In genomic region chr7:55231736-55232280, GRCh38 we compare ENCODE assay signal across 22 cellular contexts.
DNase-seq lines count a peak whose midpoint lies in the region; ATAC-seq and TF ChIP-seq lines count a peak whose summit lies in the region.
"Had no signal": no experiment of that assay in that cellular context is flagged by ENCODE, and none has a peak within 500 bp of the region (broad histone marks: within the 10 kb centered on the region; RNA-seq: fewer than 3 reads in every experiment).

No MANE protein-coding gene starts in this region.

- H3T11ph ChIP-seq in H9 (ENCODE audit: low read length) = no peak overlapping the region

- no peak overlapping the region for H2BK12ac ChIP-seq in H9 (ENCODE audit: insufficient read length, low read depth, low read length)
- H2BK12ac ChIP-seq in neuronal stem cell (ENCODE audit: low read length) = no peak overlapping the region

- no peaks in the 10 kb centered on the region for H3F3A ChIP-seq in neural progenitor cell (ENCODE audit: low read depth)

- H3K23me2 ChIP-seq in H9 (ENCODE audit: insufficient read length, low read depth, low read length, poor library complexity, severe bottlenecking) = no peaks in the 10 kb centered on the region

- H2BK20ac ChIP-seq in H9 (ENCODE audit: low read depth, low read length, poor library complexity, severe bottlenecking) = no peak overlapping the region

- TF ChIP-seq CTCF in H9 (conservative IDR thresholded peaks at IDR 0.05) = no peak
- no peak for TF ChIP-seq CTCF in foreskin keratinocyte (conservative IDR thresholded peaks at IDR 0.05)
- no peak for TF ChIP-seq CTCF in neural progenitor cell (IDR thresholded peaks at IDR 0.05)
- no peak for TF ChIP-seq CTCF in body of pancreas (IDR thresholded peaks at IDR 0.05)

- WGBS in H9 (ENCODE audit: extremely low coverage, insufficient read length, low lambda C conversion rate) = no CpG with 5 or more reads among the region's 7 CpGs
- no CpG with 5 or more reads among the region's 7 CpGs for WGBS in neuronal stem cell (ENCODE audit: extremely low coverage in 2 of 2, insufficient read length in 2 of 2, insufficient replicate concordance in 1 of 2), 2 donors
- WGBS in body of pancreas, 2 donors = 88% methylated on average over 7 of the region's 7 CpGs; no CpG with 5 or more reads in 1 of the 2 donors

- H3K27ac Mint-ChIP-seq in H9 (no peak overlapping the region), neural progenitor cell (no peak overlapping the region)
- H3K27ac Mint-ChIP-seq: CD4-positive, alpha-beta T cell; GM23338; HFFc6 had no signal

- TF ChIP-seq POLR2A in body of pancreas (IDR thresholded peaks at IDR 0.05) = no peak

- no peak overlapping the region for H4K5ac ChIP-seq in H9 (ENCODE audit: insufficient read length, low read depth, low read length)

- H3K4ac ChIP-seq in H9 (ENCODE audit: low read depth, low read length) (no peak overlapping the region), neuronal stem cell (ENCODE audit: low read length) (no peak overlapping the region)

- H3K9ac ChIP-seq in H9 (ENCODE audit: extremely low read depth, insufficient read length, low read length) (no peak overlapping the region), neuronal stem cell (ENCODE audit: low read depth, low read length, poor library complexity) (no peak overlapping the region), neural progenitor cell (no peak overlapping the region)
- H3K9ac ChIP-seq: BLaER1 treated with 17β-estradiol and CSF1 and Interleukin-3, amounts not matched to agents 10 nM and 100 nM had no signal

- no peak overlapping the region for H2AK5ac ChIP-seq in H9 (ENCODE audit: insufficient read length, low read length)
- no peak overlapping the region for H2AK5ac ChIP-seq in neuronal stem cell (ENCODE audit: low read depth, low read length)

- intact Hi-C loops in body of pancreas (cut with DNase I) = no loop called here

- H3K79me2 ChIP-seq in H9 (ENCODE audit: insufficient read depth, low read length) (no peaks in the 10 kb centered on the region), neural progenitor cell (ENCODE audit: low read depth) (no peaks in the 10 kb centered on the region)

- H3K14ac ChIP-seq in H9 (ENCODE audit: insufficient read depth, low read length) (no peak overlapping the region; the same call in 1 of the 2 replicates), neuronal stem cell (ENCODE audit: low read length) (no peak overlapping the region)

- H3K18ac ChIP-seq in H9 (ENCODE audit: insufficient read length, low read depth, low read length) = no peak overlapping the region
- peak overlapping the region; percentile 1 for H3K18ac ChIP-seq in neuronal stem cell (ENCODE audit: low read length)

- H3K9me3 ChIP-seq in H9 (ENCODE audit: control insufficient read depth, low read depth, low read length) (no peaks in the 10 kb centered on the region), neuronal stem cell (replicated peaks in 1 of 2; ENCODE audit: control insufficient read depth in 2 of 2, insufficient read depth in 1 of 2, low read depth in 1 of 2, low read length in 2 of 2) (no peaks in the 10 kb centered on the region), neural progenitor cell (ENCODE audit: low read depth) (no peaks in the 10 kb centered on the region), body of pancreas (no peaks in the 10 kb centered on the region)
- H3K9me3 ChIP-seq: BE2C, HAP-1 had no signal

- H3K79me1 ChIP-seq in H9 (ENCODE audit: insufficient read depth, low read depth, low read length, poor library complexity, severe bottlenecking) (no peaks in the 10 kb centered on the region), neuronal stem cell (ENCODE audit: low read depth, low read length) (no peaks in the 10 kb centered on the region)

- H3K27me3 Mint-ChIP-seq in H9 (ENCODE audit: low read depth) = peaks cover 2% of the 10 kb centered on the region; the same call in 1 of the 2 replicates
- peaks cover 2% of the 10 kb centered on the region for H3K27me3 Mint-ChIP-seq in neural progenitor cell (ENCODE audit: insufficient read depth, low read depth)

- H2BK5ac ChIP-seq in H9 (ENCODE audit: insufficient read length, low read length) = no peak overlapping the region
- H2BK5ac ChIP-seq in neuronal stem cell (ENCODE audit: low read length) = no peak overlapping the region

- peaks cover 2% of the 10 kb centered on the region; the same call in 1 of the 2 replicates for H3K4me1 ChIP-seq in H9 (ENCODE audit: insufficient read depth, low read length)
- H3K4me1 ChIP-seq in foreskin keratinocyte = no peaks in the 10 kb centered on the region
- peaks cover 6% of the 10 kb centered on the region in 2 donors for H3K4me1 ChIP-seq in neuronal stem cell (ENCODE audit: control insufficient read depth in 2 of 2, insufficient read depth in 1 of 2, low read depth in 1 of 2, low read length in 2 of 2)
- peaks cover 8% of the 10 kb centered on the region for H3K4me1 ChIP-seq in neural progenitor cell
- no peaks in the 10 kb centered on the region for H3K4me1 ChIP-seq in body of pancreas
- H3K4me1 ChIP-seq: A549; BE2C; BLaER1 treated with 17β-estradiol and CSF1 and Interleukin-3, amounts not matched to agents 10 nM and 100 nM; HAP-1 had no signal

- H3K36me3 Mint-ChIP-seq in H9 (ENCODE audit: insufficient read depth in 1 of 3, low read depth in 3 of 3) = peaks cover 0 to 5% (median 0%) of the 10 kb centered on the region in 3 experiments; a peak in 1 of 7 replicates
- peaks cover 6% of the 10 kb centered on the region for H3K36me3 Mint-ChIP-seq in neural progenitor cell
- H3K36me3 Mint-ChIP-seq: CD14-positive monocyte had no signal

- H3K36me3 ChIP-seq in neuronal stem cell (replicated peaks in 1 of 2; ENCODE audit: control insufficient read depth in 2 of 2, insufficient read depth in 2 of 2, low read length in 2 of 2) = no peaks in the 10 kb centered on the region
- H3K36me3 ChIP-seq in neural progenitor cell = no peaks in the 10 kb centered on the region
- H3K36me3 ChIP-seq in body of pancreas (replicated peaks in 1 of 2; ENCODE audit: insufficient read depth in 1 of 2, low read depth in 2 of 2) = no peaks in the 10 kb centered on the region
- H3K36me3 ChIP-seq: BE2C; BLaER1 treated with 17β-estradiol and CSF1 and Interleukin-3, amounts not matched to agents 10 nM and 100 nM; HAP-1 had no signal

- H3K27me3 ChIP-seq in H9 (ENCODE audit: insufficient read depth, low read length) = no peaks in the 10 kb centered on the region
- H3K27me3 ChIP-seq in foreskin keratinocyte = peaks cover 67% of the 10 kb centered on the region
- peaks cover 0 to 22% (median 0%) of the 10 kb centered on the region in 3 experiments for H3K27me3 ChIP-seq in neuronal stem cell (ENCODE audit: control insufficient read depth in 3 of 3, insufficient read depth in 3 of 3, low read depth in 1 of 3, low read length in 3 of 3)
- no peaks in the 10 kb centered on the region for H3K27me3 ChIP-seq in neural progenitor cell
- no peaks in the 10 kb centered on the region for H3K27me3 ChIP-seq in body of pancreas
- H3K27me3 ChIP-seq: BE2C; BLaER1 treated with 17β-estradiol and CSF1 and Interleukin-3, amounts not matched to agents 10 nM and 100 nM had no signal

- H4K8ac ChIP-seq in H9 (replicated peaks; ENCODE audit: insufficient read length, low read depth, low read length) = no peak overlapping the region
- no peak overlapping the region for H4K8ac ChIP-seq in neuronal stem cell (ENCODE audit: low read depth, low read length)

- H3K4me3 ChIP-seq in neuronal stem cell (ENCODE audit: low read length in 2 of 2) (no peak overlapping the region), neural progenitor cell (no peak overlapping the region), body of pancreas (no peak overlapping the region)
- H3K4me3 ChIP-seq: A549; BLaER1 treated with 17β-estradiol and CSF1 and Interleukin-3, amounts not matched to agents 10 nM and 100 nM; GM23338; HAP-1 had no signal

- H3K9me3 Mint-ChIP-seq in H9 (peaks cover 0 to 12% of the 10 kb centered on the region in 2 experiments; a peak in 3 of 5 replicates), neural progenitor cell (peaks cover 28% of the 10 kb centered on the region)
- H3K9me3 Mint-ChIP-seq: GM23338 had no signal

- H2BK120ac ChIP-seq in H9 (ENCODE audit: low read depth, low read length, poor library complexity, severe bottlenecking) (no peak overlapping the region), neuronal stem cell (ENCODE audit: low read depth, low read length) (no peak overlapping the region)

- H3K27ac ChIP-seq in H9 (ENCODE audit: insufficient read length, low read depth, low read length) = no peak overlapping the region
- no peak overlapping the region for H3K27ac ChIP-seq in foreskin keratinocyte
- H3K27ac ChIP-seq in neuronal stem cell (replicated peaks; ENCODE audit: low read length) = no peak overlapping the region
- no peak overlapping the region for H3K27ac ChIP-seq in neural progenitor cell
- H3K27ac ChIP-seq in body of pancreas = no peak overlapping the region
- H3K27ac ChIP-seq: A549; BLaER1 treated with 17β-estradiol and CSF1 and Interleukin-3, amounts not matched to agents 10 nM and 100 nM had no signal

- ATAC-seq in foreskin keratinocyte (peak; percentile 27), body of pancreas (no peak)
- ATAC-seq: A549, GM23338 had no signal

- H3K4me2 ChIP-seq in H9 (ENCODE audit: insufficient read depth, insufficient read length, low read length) (no peak overlapping the region), neuronal stem cell (ENCODE audit: insufficient read depth, low read length, poor library complexity, severe bottlenecking) (no peak overlapping the region), neural progenitor cell (no peak overlapping the region)
- H3K4me2 ChIP-seq: A549; BLaER1 treated with 17β-estradiol and CSF1 and Interleukin-3, amounts not matched to agents 10 nM and 100 nM; GM23338 had no signal

- peaks cover 3% of the 10 kb centered on the region for H4K20me1 ChIP-seq in H9 (ENCODE audit: control insufficient read depth, insufficient read depth, insufficient read length)
- no peaks in the 10 kb centered on the region for H4K20me1 ChIP-seq in neural progenitor cell (ENCODE audit: low read depth)
- H4K20me1 ChIP-seq: BLaER1 treated with 17β-estradiol and CSF1 and Interleukin-3, amounts not matched to agents 10 nM and 100 nM had no signal

- no peak overlapping the region for H3K23ac ChIP-seq in H9 (ENCODE audit: insufficient read length, low read depth, low read length)
- no peak overlapping the region for H3K23ac ChIP-seq in neuronal stem cell (ENCODE audit: low read depth, low read length, poor library complexity)

- H3K4me1 Mint-ChIP-seq in H9 (peaks cover 7 to 11% of the 10 kb centered on the region in 2 experiments; a peak in 3 of 4 replicates), neural progenitor cell (peaks cover 15% of the 10 kb centered on the region)
- H3K4me1 Mint-ChIP-seq: CD14-positive monocyte; CD8-positive, alpha-beta memory T cell had no signal

- H2AFZ ChIP-seq in H9 (ENCODE audit: low read length) (no peak overlapping the region), neuronal stem cell (ENCODE audit: low read length) (no peak overlapping the region), neural progenitor cell (replicated peaks) (no peak overlapping the region)
- H2AFZ ChIP-seq: GM23338 had no signal

- peak overlapping the region; percentile 53 for H4K91ac ChIP-seq in H9 (ENCODE audit: insufficient read length, low read depth, low read length)
- no peak overlapping the region for H4K91ac ChIP-seq in neuronal stem cell (ENCODE audit: low read depth, low read length, poor library complexity)

- DNase-seq in H9 = no peak
- no peak for DNase-seq in foreskin keratinocyte
- DNase-seq in neuronal stem cell (ENCODE audit: low spot score) = no peak
- no peak for DNase-seq in neural progenitor cell (ENCODE audit: low spot score)
- DNase-seq in body of pancreas = no peak
- DNase-seq in ureter (ENCODE audit: low spot score) = no peak
- DNase-seq: 8988T; ACHN; AML-193; BE2C; CD4-positive, alpha-beta T cell; CD8-positive, alpha-beta memory T cell; DMS 273 treated with DMSO at 0.1 percent for 48 hours; DMS79; EL; GDM1; HFFc6 had no signal

- H3K56ac ChIP-seq in H9 (ENCODE audit: insufficient read length, low read depth, low read length) = no peak overlapping the region

- no peak overlapping the region for H3K4me3 Mint-ChIP-seq in H9
- H3K4me3 Mint-ChIP-seq in neural progenitor cell = no peak overlapping the region
- H3K4me3 Mint-ChIP-seq: CD14-positive monocyte; CD4-positive, alpha-beta T cell; CD8-positive, alpha-beta memory T cell; GM23338; HFFc6 had no signal

- H2BK15ac ChIP-seq in H9 (ENCODE audit: low read depth, low read length) (no peak overlapping the region), neuronal stem cell (ENCODE audit: low read length) (no peak overlapping the region)
